10 cellular contexts compared by ENCODE assay signal in the genomic region with DNA sequence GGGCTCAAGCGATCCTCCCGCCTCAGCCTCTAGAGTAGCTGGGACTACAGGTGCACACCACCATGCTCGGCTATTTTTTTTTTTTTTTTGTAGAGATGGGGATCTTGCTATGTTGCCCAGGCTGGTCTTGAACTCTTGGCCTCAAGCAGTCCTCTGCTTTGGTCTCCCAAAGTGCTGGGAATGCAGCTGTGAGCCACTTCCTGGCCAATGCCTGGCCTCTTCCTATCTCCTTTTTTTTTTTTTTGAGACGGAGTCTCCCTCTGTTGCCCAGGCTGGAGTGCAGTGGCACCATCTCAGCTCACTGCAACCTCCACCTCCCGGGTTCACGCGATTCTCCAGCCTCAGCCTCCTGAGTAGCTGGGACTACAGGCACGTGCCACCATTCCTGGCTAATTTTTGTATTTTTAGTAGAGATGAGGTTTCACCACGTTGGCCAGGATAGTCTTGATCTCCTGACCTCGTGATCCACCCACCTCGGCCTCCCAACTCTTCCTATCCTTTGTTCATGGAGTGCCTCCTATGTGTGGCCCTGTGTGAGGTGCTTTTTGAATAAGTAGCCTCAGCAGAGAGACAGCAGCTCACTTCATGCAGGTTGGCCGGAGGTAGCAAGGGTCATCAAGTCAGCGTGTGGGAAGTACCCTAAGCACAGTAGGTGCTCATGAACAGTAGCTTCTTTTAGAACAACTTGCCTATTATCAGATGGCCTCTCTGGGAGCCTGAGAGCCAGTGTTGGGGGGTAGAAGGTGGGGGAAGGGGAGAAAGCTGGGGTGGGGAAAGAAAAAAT. TPM values are rescaled to one million over a fixed set of nuclear protein-coding genes. Genes with fewer than 3 reads are reported as not detected.
"Had no signal": no experiment of that assay in that cellular context is flagged by ENCODE, and none has a peak within 500 bp of the region (broad histone marks: within the 10 kb centered on the region; RNA-seq: fewer than 3 reads in every experiment).

No MANE protein-coding gene starts in this region.

RNA-seq across cellular contexts. Expression of a gene that starts 46.4 kb away (rescaled TPM):
- total RNA-seq: activated CD4-positive, alpha-beta T cell treated with anti-CD3 and anti-CD28 coated beads for 36 hours; activated CD4-positive, alpha-beta T cell treated with anti-CD3 and anti-CD28 coated beads, Interleukin-2, amount 10 ng/mL, durations not matched to agents 7 days and 5 days; activated CD8-positive, alpha-beta T cell treated with anti-CD3 and anti-CD28 coated beads, Interleukin-2, amount 10 ng/mL, durations not matched to agents 7 days and 5 days; activated T-helper 2 cell treated with anti-CD3 and anti-CD28 coated beads, Interferon-gamma antibody, Interleukin-2, Interleukin-4, amounts not matched to agents 10 μg/mL and 5 μg/mL and 100 μg/mL, durations not matched to agents 14 hours and 24 hours and 36 hours; LHCN-M2; NCI-H460; RPMI7951 had no signal
- polyA plus RNA-seq: SK-N-SH had no signal

RNA-seq across cellular contexts. Expression of a gene that starts 53.2 kb away (rescaled TPM):
- total RNA-seq: activated CD4-positive, alpha-beta T cell treated with anti-CD3 and anti-CD28 coated beads for 36 hours; activated CD4-positive, alpha-beta T cell treated with anti-CD3 and anti-CD28 coated beads, Interleukin-2, amount 10 ng/mL, durations not matched to agents 7 days and 5 days; activated CD8-positive, alpha-beta T cell treated with anti-CD3 and anti-CD28 coated beads, Interleukin-2, amount 10 ng/mL, durations not matched to agents 7 days and 5 days; activated naive CD4-positive, alpha-beta T cell treated with anti-CD3 and anti-CD28 coated beads, Interleukin-2, amount 50 U/mL, for 72 hours; activated T-helper 2 cell treated with anti-CD3 and anti-CD28 coated beads, Interferon-gamma antibody, Interleukin-2, Interleukin-4, amounts not matched to agents 10 μg/mL and 5 μg/mL and 100 μg/mL, durations not matched to agents 14 hours and 24 hours and 36 hours; LHCN-M2; NCI-H460; SJCRH30 had no signal
- polyA plus RNA-seq: SK-N-SH had no signal
